In the genomic region with DNA sequence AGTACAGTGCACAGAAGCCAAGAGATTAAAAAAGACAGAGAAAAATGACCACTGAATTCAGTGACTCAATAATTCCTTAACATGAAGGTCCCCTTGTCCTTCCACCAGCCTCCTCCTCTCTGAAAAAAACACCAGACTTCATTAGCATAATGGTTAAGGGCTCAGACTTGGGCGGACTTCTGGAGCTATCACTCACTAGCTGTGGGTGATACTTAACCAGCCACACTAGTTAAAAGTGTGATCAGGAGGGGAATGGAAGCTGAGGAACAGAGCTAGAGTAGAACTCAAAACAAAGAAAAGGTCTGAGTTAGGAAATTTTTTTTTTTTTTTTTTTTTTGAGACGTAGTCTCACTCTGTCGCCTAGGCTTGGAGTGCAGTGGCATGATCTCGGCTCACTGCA, we compare ENCODE assay signal across 16 cellular contexts. TPM values are rescaled to one million over a fixed set of nuclear protein-coding genes. Genes with fewer than 3 reads are reported as not detected.
DNase-seq lines count a peak whose midpoint lies in the region; ATAC-seq and TF ChIP-seq lines count a peak whose summit lies in the region.
"Had no signal": no experiment of that assay in that cellular context is flagged by ENCODE, and none has a peak within 500 bp of the region (broad histone marks: within the 10 kb centered on the region; RNA-seq: fewer than 3 reads in every experiment).

No MANE protein-coding gene starts in this region.

- H3K27ac Mint-ChIP-seq in CD8-positive, alpha-beta memory T cell = peak overlapping the region; percentile 27 to 98 (median 78)
- peak overlapping the region; percentile 79 to 83 for H3K27ac Mint-ChIP-seq in natural killer cell

- CTCF ChIA-PET in CD8-positive, alpha-beta memory T cell (lab: Charles Lee) = interaction anchor here (0.7 to 2.1 kb wide), 6 partner anchors 11 to 57 kb away, joined by 3 to 5 read pairs (median 4); no protein-coding TSS in a partner anchor

- no peak overlapping the region for H3K27ac ChIP-seq in CD8-positive, alpha-beta memory T cell (ENCODE audit: low read depth, low read length)
- H3K27ac ChIP-seq in adrenal gland = peak overlapping the region; percentile 39 to 81 (median 67)
- H3K27ac ChIP-seq: epithelial cell of prostate, gastroesophageal sphincter, pancreas, skin epidermis had no signal

- 30 to 59% (median 39%) methylated on average over 4 of the region's 4 CpGs for WGBS in adrenal gland, 4 donors

- H3K9me3 Mint-ChIP-seq in CD8-positive, alpha-beta memory T cell = no peaks in the 10 kb centered on the region
- H3K9me3 Mint-ChIP-seq in natural killer cell = no peaks in the 10 kb centered on the region

- no peak overlapping the region for H3K4me3 ChIP-seq in CD8-positive, alpha-beta memory T cell (ENCODE audit: low read length)
- H3K4me3 ChIP-seq in adrenal gland = no peak overlapping the region
- H3K4me3 ChIP-seq: gastroesophageal sphincter, pancreas, skin epidermis had no signal

- H3K36me3 Mint-ChIP-seq in CD8-positive, alpha-beta memory T cell = peaks cover 0 to 7% (median 0%) of the 10 kb centered on the region in 3 donors
- no peaks in the 10 kb centered on the region for H3K36me3 Mint-ChIP-seq in natural killer cell

- intact Hi-C loops in adrenal gland (cut with DNase I) (no loop called here), natural killer cell (cut with micrococcal nuclease) (no loop called here)

- H3K36me3 ChIP-seq in CD8-positive, alpha-beta memory T cell (ENCODE audit: insufficient read depth, low read length) = no peaks in the 10 kb centered on the region
- no peaks in the 10 kb centered on the region for H3K36me3 ChIP-seq in adrenal gland (replicated peaks in 1 of 2)
- H3K36me3 ChIP-seq: gastroesophageal sphincter, pancreas had no signal

- ATAC-seq in natural killer cell (peak; percentile 68 to 86 (median 71)), GM19023 (IDR thresholded peaks at IDR 0.05; ENCODE audit: unreplicated experiment) (no peak)
- ATAC-seq: gastroesophageal sphincter, pancreas had no signal

- peaks cover 55 to 82% (median 78%) of the 10 kb centered on the region in 3 donors for H3K4me1 Mint-ChIP-seq in CD8-positive, alpha-beta memory T cell
- peaks cover 53% of the 10 kb centered on the region in 2 donors for H3K4me1 Mint-ChIP-seq in natural killer cell

- TF ChIP-seq CTCF in adrenal gland (IDR thresholded peaks at IDR 0.05) (no peak), natural killer cell (IDR thresholded peaks at IDR 0.05) (no peak)

- POLR2A ChIA-PET in CD8-positive, alpha-beta memory T cell (lab: Charles Lee) = interaction anchor here (1.8 kb wide), 1 partner anchor 22 kb away, joined by 4 read pairs; no protein-coding TSS in a partner anchor

- TF ChIP-seq POLR2A in adrenal gland (IDR thresholded peaks at IDR 0.05) = peak in 1 of 2 donors; percentile 37

- no peaks in the 10 kb centered on the region for H3K27me3 Mint-ChIP-seq in CD8-positive, alpha-beta memory T cell
- H3K27me3 Mint-ChIP-seq in natural killer cell (ENCODE audit: low read depth in 2 of 2) = no peaks in the 10 kb centered on the region

- peaks cover 52% of the 10 kb centered on the region for H3K4me1 ChIP-seq in CD8-positive, alpha-beta memory T cell (ENCODE audit: insufficient read depth, low read length)
- peaks cover 43 to 74% of the 10 kb centered on the region in 2 donors for H3K4me1 ChIP-seq in adrenal gland (replicated peaks in 1 of 2)

- peak overlapping the region; percentile 21 to 77 (median 69) for H3K4me3 Mint-ChIP-seq in CD8-positive, alpha-beta memory T cell
- H3K4me3 Mint-ChIP-seq in natural killer cell = peak overlapping the region; percentile 68

- peak in 2 of 5 donors; percentile 12 to 46 for DNase-seq in CD8-positive, alpha-beta memory T cell
- DNase-seq in M059J (ENCODE audit: low read depth) = peak; percentile 82
- DNase-seq in adrenal gland = peak in 4 of 7 donors; percentile 34 to 55 (median 51)
- no peak for DNase-seq in natural killer cell
- no peak for DNase-seq in H4 (ENCODE audit: low spot score)
- no peak for DNase-seq in SKM-1 treated with dmso at 0.1 percent for 144 hours (lab: John Stamatoyannopoulos, UW; ENCODE audit: unreplicated experiment)
- no peak for DNase-seq in NOMO-1 (lab: John Stamatoyannopoulos, UW; ENCODE audit: unreplicated experiment in 2 of 2)
- DNase-seq: DMS79 treated with DMSO at 0.1 percent for 48 hours, NCI-H1092, NCI-H2227 treated with DMSO at 0.1 percent for 48 hours, pancreas, SIG-M5 had no signal

- no peaks in the 10 kb centered on the region for H3K27me3 ChIP-seq in CD8-positive, alpha-beta memory T cell (ENCODE audit: insufficient read depth, low read length, poor library complexity, severe bottlenecking)
- no peaks in the 10 kb centered on the region for H3K27me3 ChIP-seq in adrenal gland
- H3K27me3 ChIP-seq: gastroesophageal sphincter, pancreas had no signal

- no peaks in the 10 kb centered on the region for H3K9me3 ChIP-seq in CD8-positive, alpha-beta memory T cell (ENCODE audit: low read length)
- no peaks in the 10 kb centered on the region for H3K9me3 ChIP-seq in adrenal gland (replicated peaks in 1 of 3)
- H3K9me3 ChIP-seq: gastroesophageal sphincter, pancreas had no signal

RNA-seq across cellular contexts. Expression of a gene that starts 23.2 kb away (rescaled TPM):
- total RNA-seq in CD8-positive, alpha-beta memory T cell = 10 to 100 TPM; 11.5 to 11.9 TPM
- polyA plus RNA-seq in CD8-positive, alpha-beta memory T cell = 27.7 TPM
- 12.3 and 19.1 TPM in 2 replicates for total RNA-seq in M059J (2014; rRNA removed; shearing (Covaris generic))
- total RNA-seq in adrenal gland (10 to 100 TPM; 39.1 to 58.7 (median 48.1) TPM), natural killer cell (10 to 100 TPM; 53.8 to 79.1 (median 73.3) TPM)
- polyA plus RNA-seq in adrenal gland = 10 to 100 TPM; 22.7 to 52.8 (median 39.3) TPM
- total RNA-seq in H4 (2014; rRNA removed; shearing (Covaris generic)) = 13.4 and 18.3 TPM in 2 replicates

Comparison
In these comparisons a context has a peak if more than half of its experiments do, and no peak if none do; other contexts are left out.
1. DNase-seq: peak in M059J (single experiment) and adrenal gland (4 of 7); none in natural killer cell (single experiment), H4 (single experiment), SKM-1 treated with dmso at 0.1 percent for 144 hours (single experiment) and NOMO-1 (0 of 2).